ENCODE assay signal across 22 cellular contexts in the genomic region with DNA sequence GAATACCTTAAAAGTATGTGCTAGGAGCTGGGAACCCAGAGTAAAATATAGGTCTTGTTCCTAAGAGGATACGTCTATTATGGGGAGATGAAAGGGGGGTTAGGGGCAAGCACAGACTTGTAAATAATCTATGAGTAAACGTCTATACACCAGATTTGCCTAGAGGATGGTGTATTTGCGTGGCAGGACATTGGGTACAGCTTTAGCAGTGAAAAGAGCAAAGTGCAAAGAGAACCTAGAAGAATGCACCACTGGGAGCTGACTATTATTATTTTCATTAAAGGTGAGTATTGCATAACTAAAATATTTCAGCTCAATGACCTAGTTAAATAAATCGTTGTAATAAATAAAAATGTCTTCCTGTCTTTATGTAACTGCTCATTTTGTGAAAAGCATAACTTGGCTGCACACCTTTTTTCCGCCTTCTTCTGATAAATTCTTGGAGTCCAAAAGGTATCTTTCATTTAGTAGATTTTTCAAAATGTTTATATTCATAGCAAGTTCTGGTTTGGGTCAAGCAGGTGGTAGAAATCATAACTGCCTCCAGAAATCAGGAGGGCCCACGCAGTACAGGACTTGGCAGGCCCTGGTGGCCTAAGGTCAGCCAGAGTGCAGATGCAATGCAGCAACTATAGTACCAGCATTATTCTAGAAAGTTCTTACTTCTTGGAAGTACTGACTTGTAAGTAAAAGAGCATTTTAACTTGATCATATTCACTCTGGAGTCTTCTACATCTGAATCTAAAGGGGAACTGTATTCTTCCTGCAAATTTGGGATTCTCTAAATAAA.
"Had no signal": no experiment of that assay in that cellular context is flagged by ENCODE, and none has a peak within 500 bp of the region (broad histone marks: within the 10 kb centered on the region; RNA-seq: fewer than 3 reads in every experiment).

No MANE protein-coding gene starts in this region.

- H3K4me1 Mint-ChIP-seq: activated B cell treated with CpG ODN at 0.5 μM for 24 hours; activated CD4-positive, alpha-beta T cell treated with anti-CD3 and anti-CD28 coated beads for 36 hours; activated naive CD8-positive, alpha-beta T cell treated with anti-CD3 and anti-CD28 coated beads for 36 hours; naive B cell; stimulated activated naive CD8-positive, alpha-beta T cell treated with anti-CD3 and anti-CD28 coated beads, Interleukin-15, amount 100 ng/mL, for 72 hours had no signal

- H3K9me3 ChIP-seq: esophagus squamous epithelium, mucosa of descending colon, tibial artery had no signal

- H3K9me3 Mint-ChIP-seq: activated B cell treated with CpG ODN at 0.5 μM for 24 hours; activated T-cell treated with anti-CD3 and anti-CD28 coated beads, Interleukin-2, amount 50 U/mL, for 24 hours; activated T-helper 2 cell treated with anti-CD3 and anti-CD28 coated beads, Interferon-gamma antibody, Interleukin-2, Interleukin-4, amounts not matched to agents 10 μg/mL and 5 μg/mL and 100 μg/mL, durations not matched to agents 14 hours and 24 hours and 36 hours had no signal

- H3K27me3 ChIP-seq: esophagus squamous epithelium, tibial artery had no signal

- H3K27ac Mint-ChIP-seq: activated B cell treated with CpG ODN at 0.5 μM for 24 hours; activated CD4-positive, alpha-beta T cell treated with anti-CD3 and anti-CD28 coated beads for 36 hours; activated naive CD8-positive, alpha-beta T cell treated with anti-CD3 and anti-CD28 coated beads for 36 hours; activated T-cell treated with anti-CD3 and anti-CD28 coated beads, Interleukin-2, amount 50 U/mL, for 24 hours; activated T-helper 2 cell treated with anti-CD3 and anti-CD28 coated beads, Interferon-gamma antibody, Interleukin-2, Interleukin-4, amounts not matched to agents 10 μg/mL and 5 μg/mL and 100 μg/mL, durations not matched to agents 14 hours and 24 hours and 36 hours; stimulated activated naive CD8-positive, alpha-beta T cell treated with anti-CD3 and anti-CD28 coated beads, Interleukin-15, amount 100 ng/mL, for 72 hours; T-helper 17 cell had no signal

- H3K36me3 ChIP-seq: esophagus squamous epithelium, tibial artery had no signal

- FAIRE-seq: astrocyte had no signal

- ATAC-seq: activated CD4-positive, alpha-beta T cell treated with anti-CD3 and anti-CD28 coated beads for 36 hours; mucosa of descending colon; stimulated activated naive CD8-positive, alpha-beta T cell treated with anti-CD3 and anti-CD28 coated beads, Interleukin-15, amount 100 ng/mL, for 72 hours; T-helper 17 cell had no signal

- H3K27ac ChIP-seq: coronary artery, esophagus squamous epithelium, skin epidermis, tibial artery had no signal

- H3K4me1 ChIP-seq: tibial artery had no signal

- H3K4me3 Mint-ChIP-seq: activated B cell treated with CpG ODN at 0.5 μM for 24 hours; activated CD4-positive, alpha-beta T cell treated with anti-CD3 and anti-CD28 coated beads for 36 hours; activated naive CD8-positive, alpha-beta T cell treated with anti-CD3 and anti-CD28 coated beads for 36 hours; activated T-cell treated with anti-CD3 and anti-CD28 coated beads, Interleukin-2, amount 50 U/mL, for 24 hours; naive B cell; stimulated activated naive CD8-positive, alpha-beta T cell treated with anti-CD3 and anti-CD28 coated beads, Interleukin-15, amount 100 ng/mL, for 72 hours; T-helper 17 cell had no signal

- H3K27me3 Mint-ChIP-seq: activated B cell treated with CpG ODN at 0.5 μM for 24 hours; activated CD4-positive, alpha-beta T cell treated with anti-CD3 and anti-CD28 coated beads for 36 hours; activated naive CD8-positive, alpha-beta T cell treated with anti-CD3 and anti-CD28 coated beads for 36 hours; activated T-cell treated with anti-CD3 and anti-CD28 coated beads, Interleukin-2, amount 50 U/mL, for 24 hours; naive B cell; stimulated activated naive CD8-positive, alpha-beta T cell treated with anti-CD3 and anti-CD28 coated beads, Interleukin-15, amount 100 ng/mL, for 72 hours; T-helper 17 cell had no signal

- DNase-seq: activated B cell treated with CpG ODN at 0.5 μM for 24 hours; activated CD4-positive, alpha-beta T cell treated with anti-CD3 and anti-CD28 coated beads for 36 hours; activated CD4-positive, alpha-beta T cell treated with anti-CD3 and anti-CD28 coated beads, Interleukin-2, amount 50 U/mL, for 4 hours; activated CD8-positive, alpha-beta memory T cell treated with anti-CD3 and anti-CD28 coated beads for 24 hours; activated CD8-positive, alpha-beta memory T cell treated with anti-CD3 and anti-CD28 coated beads, Interleukin-2, amount 50 U/mL, for 4 hours; activated naive CD4-positive, alpha-beta T cell treated with Interleukin-2 at 50 U/mL for 16 hours; activated naive CD8-positive, alpha-beta T cell treated with anti-CD3 and anti-CD28 coated beads for 36 hours; activated T-cell treated with anti-CD3 and anti-CD28 coated beads, Interleukin-2, amount 50 U/mL, for 24 hours; esophagus squamous epithelium; mesendoderm; mucosa of descending colon; naive B cell; nucleus accumbens; stimulated activated CD4-positive, alpha-beta T cell treated with anti-CD3 and anti-CD28 coated beads, Interleukin-1b, Interleukin-23, amount 100 ng/mL, for 48 hours; stimulated activated naive CD8-positive, alpha-beta T cell treated with anti-CD3 and anti-CD28 coated beads, Interleukin-15, amount 100 ng/mL, for 72 hours; SW 1271; T-helper 17 cell; tibial artery had no signal

- H3K4me3 ChIP-seq: coronary artery, esophagus squamous epithelium, mucosa of descending colon, skin epidermis, tibial artery had no signal

- H3K36me3 Mint-ChIP-seq: activated naive CD8-positive, alpha-beta T cell treated with anti-CD3 and anti-CD28 coated beads for 36 hours; naive B cell had no signal
